9 cellular contexts compared by ENCODE assay signal in the genomic region with DNA sequence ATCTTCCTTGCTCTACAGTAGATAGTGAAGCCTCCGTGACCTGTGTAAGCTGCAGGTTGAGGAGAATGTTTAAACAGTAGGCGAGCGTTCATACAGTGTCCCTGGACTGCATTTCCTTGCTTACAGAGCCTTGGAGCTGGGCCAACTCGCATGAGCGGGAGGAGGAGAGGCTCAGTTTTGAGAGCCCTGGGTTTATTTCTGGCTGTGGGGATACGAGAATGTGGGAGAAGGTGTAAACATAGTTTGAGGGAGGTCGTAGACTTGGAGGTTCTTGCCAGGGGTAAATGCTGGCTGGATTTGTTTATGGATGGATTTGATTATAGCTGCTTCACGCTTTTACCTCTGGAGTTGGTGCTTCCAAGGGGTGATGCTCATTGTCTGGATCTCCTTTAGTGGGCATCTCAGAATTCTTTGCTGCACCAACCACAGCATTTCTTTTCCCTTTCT. TPM values are rescaled to one million over a fixed set of nuclear protein-coding genes. Genes with fewer than 3 reads are reported as not detected.
DNase-seq lines count a peak whose midpoint lies in the region; ATAC-seq and TF ChIP-seq lines count a peak whose summit lies in the region.
"Had no signal": no experiment of that assay in that cellular context is flagged by ENCODE, and none has a peak within 500 bp of the region (broad histone marks: within the 10 kb centered on the region; RNA-seq: fewer than 3 reads in every experiment).

No MANE protein-coding gene starts in this region.

- ATAC-seq in HG02798 (IDR thresholded peaks at IDR 0.05; ENCODE audit: poor library complexity, unreplicated experiment) (no peak), GM21526 (IDR thresholded peaks at IDR 0.05; ENCODE audit: low FRiP score, unreplicated experiment) (no peak), GM19328 (IDR thresholded peaks at IDR 0.05; ENCODE audit: unreplicated experiment) (no peak)

- peaks cover 27% of the 10 kb centered on the region for H3K36me3 Mint-ChIP-seq in Calu3 (ENCODE audit: insufficient read depth, unreplicated experiment)
- H3K36me3 Mint-ChIP-seq in nephron (ENCODE audit: low read depth), result no peaks in the 10 kb centered on the region

- H3K4me3 Mint-ChIP-seq in Calu3 (ENCODE audit: low read depth, unreplicated experiment), result peak overlapping the region; percentile 66
- peak overlapping the region in 1 of 3 experiments; percentile 2 for H3K4me3 Mint-ChIP-seq in nephron

- TF ChIP-seq POLR2A in esophagus muscularis mucosa (IDR thresholded peaks at IDR 0.05; ENCODE audit: low read depth), result no peak

- peaks cover 0 to 8% (median 3%) of the 10 kb centered on the region in 4 donors for H3K36me3 ChIP-seq in esophagus muscularis mucosa

- H3K27ac Mint-ChIP-seq in Calu3 (ENCODE audit: unreplicated experiment) (peak overlapping the region; percentile 86), nephron (peak overlapping the region in 2 of 3 experiments; percentile 29 to 41)

- H3K27me3 ChIP-seq in esophagus muscularis mucosa, result no peaks in the 10 kb centered on the region

- H3K9me3 Mint-ChIP-seq in Calu3 (ENCODE audit: low read depth, unreplicated experiment), result no peaks in the 10 kb centered on the region
- no peaks in the 10 kb centered on the region for H3K9me3 Mint-ChIP-seq in nephron

- CTCF ChIA-PET in Calu3 (lab: Charles Lee), result interaction anchor here (0.9 to 2.2 kb wide), 11 partner anchors 8 to 86 kb away, joined by 4 to 12 read pairs (median 5); no protein-coding TSS in a partner anchor

- WGBS in esophagus muscularis mucosa, result 23% methylated on average over 8 of the region's 8 CpGs

- intact Hi-C loops in Calu3 (cut with micrococcal nuclease; ENCODE audit: unreplicated experiment), result no loop called here
- intact Hi-C loops in esophagus muscularis mucosa (cut with DNase I), result loop anchor here (10.0 kb wide), 1 partner anchor 48 kb away; no protein-coding TSS in a partner anchor

- H3K4me1 Mint-ChIP-seq in Calu3 (ENCODE audit: low read depth, unreplicated experiment) (peaks cover 72% of the 10 kb centered on the region), nephron (peaks cover 51% of the 10 kb centered on the region)

- H3K4me3 ChIP-seq in esophagus muscularis mucosa, result peak overlapping the region in 1 of 4 donors; percentile 1

- no peaks in the 10 kb centered on the region for H3K9me3 ChIP-seq in esophagus muscularis mucosa

- peak; percentile 66 for DNase-seq in Calu3
- DNase-seq in NCI-H510A treated with DMSO at 0.1 percent for 48 hours (lab: John Stamatoyannopoulos, UW), result peak; percentile 85
- no peak for DNase-seq in esophagus muscularis mucosa (ENCODE audit: extremely low spot score)
- no peak for DNase-seq in activated CD4-positive, alpha-beta T cell treated with anti-CD3 and anti-CD28 coated beads for 4 hours
- DNase-seq: DND-41 had no signal

- no TSS peak for BruUV-seq in Calu3 (replicated peaks; lab: Mats Ljungman, UMichigan)

- H3K4me1 ChIP-seq in esophagus muscularis mucosa, result peaks cover 71 to 91% (median 82%) of the 10 kb centered on the region in 4 donors

- no peak for TF ChIP-seq EP300 in esophagus muscularis mucosa (IDR thresholded peaks at IDR 0.05)

- no peaks in the 10 kb centered on the region for H3K27me3 Mint-ChIP-seq in Calu3 (ENCODE audit: unreplicated experiment)
- H3K27me3 Mint-ChIP-seq in nephron (ENCODE audit: low read depth), result peaks cover 7% of the 10 kb centered on the region

- peak overlapping the region; percentile 8 to 61 (median 18) for H3K27ac ChIP-seq in esophagus muscularis mucosa (replicated peaks in 1 of 4)

- TF ChIP-seq CTCF in Calu3 (IDR thresholded peaks at IDR 0.05; ENCODE audit: unreplicated experiment) (no peak), esophagus muscularis mucosa (IDR thresholded peaks at IDR 0.05) (no peak), nephron (IDR thresholded peaks at IDR 0.05; ENCODE audit: unreplicated experiment in 3 of 3) (no peak)

RNA-seq across cellular contexts. Expression of a gene that starts 20.8 kb away (rescaled TPM):
- total RNA-seq in Calu3 (2022), result 48.0 and 57.6 TPM in 2 replicates
- 100 to 1,000 TPM; 140 to 429 (median 201) TPM for total RNA-seq in esophagus muscularis mucosa

Comparison
In these comparisons a context has a peak if more than half of its experiments do, and no peak if none do; other contexts are left out.
1. DNase-seq: peak in Calu3 (single experiment) and NCI-H510A treated with DMSO at 0.1 percent for 48 hours (single experiment); none in esophagus muscularis mucosa (single experiment) and activated CD4-positive, alpha-beta T cell treated with anti-CD3 and anti-CD28 coated beads for 4 hours (0 of 2).